24 cellular contexts compared by ENCODE assay signal in the genomic region with DNA sequence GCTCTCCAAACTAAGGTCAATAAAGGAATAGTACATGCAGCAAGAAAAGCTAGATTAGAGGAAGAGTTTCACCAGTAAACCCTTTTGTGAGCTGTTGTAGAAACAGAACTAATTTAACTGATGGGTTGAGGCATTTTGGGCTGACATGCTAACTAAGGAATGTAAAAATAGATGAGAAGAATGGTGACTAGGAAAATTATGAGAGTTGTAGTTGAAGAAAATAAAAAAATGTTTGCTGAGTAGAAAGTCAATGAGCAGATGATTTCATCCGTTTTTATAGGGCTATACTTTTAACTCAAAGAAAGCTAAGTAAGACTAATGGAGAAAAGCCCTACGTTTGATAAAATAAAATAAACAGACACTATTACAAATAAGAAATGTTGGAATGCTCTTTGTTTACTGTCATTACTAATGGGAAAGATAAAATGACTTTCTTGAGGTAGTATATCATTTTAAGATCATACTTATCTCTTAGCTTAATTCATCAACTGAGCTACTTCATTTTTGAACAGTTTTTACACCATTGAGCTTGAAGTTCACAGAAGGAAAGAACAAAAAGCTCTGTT.
"Had no signal": no experiment of that assay in that cellular context is flagged by ENCODE, and none has a peak within 500 bp of the region (broad histone marks: within the 10 kb centered on the region; RNA-seq: fewer than 3 reads in every experiment).

No MANE protein-coding gene starts in this region.

- H3K27ac Mint-ChIP-seq: activated CD4-positive, alpha-beta memory T cell treated with anti-CD3 and anti-CD28 coated beads for 36 hours; activated CD4-positive, alpha-beta T cell treated with anti-CD3 and anti-CD28 coated beads for 36 hours; activated naive CD8-positive, alpha-beta T cell treated with anti-CD3 and anti-CD28 coated beads for 36 hours; activated T-helper 17 cell treated with anti-CD3 and anti-CD28 coated beads, Interleukin-2, amount 50 U/mL, for 72 hours; endodermal cell; naive thymus-derived CD4-positive, alpha-beta T cell; stimulated activated effector memory CD8-positive, alpha-beta T cell treated with anti-CD3 and anti-CD28 coated beads, Interleukin-12 subunit alpha, Interleukin-12 subunit beta, amount 100 ng/mL, for 72 hours; T-helper 2 cell treated with Interferon-gamma antibody and Interleukin-4, amounts not matched to agents 5 μg/mL and 100 μg/mL, for 36 hours; WTC11 had no signal

- H3K27me3 ChIP-seq: colonic mucosa, pancreas, right lobe of liver, upper lobe of right lung had no signal

- DNase-seq: activated CD4-positive, alpha-beta memory T cell treated with anti-CD3 and anti-CD28 coated beads for 36 hours; activated CD4-positive, alpha-beta T cell treated with anti-CD3 and anti-CD28 coated beads for 36 hours; activated naive CD4-positive, alpha-beta T cell; activated naive CD8-positive, alpha-beta T cell treated with anti-CD3 and anti-CD28 coated beads for 36 hours; activated T-cell treated with anti-CD3 and anti-CD28 coated beads for 4 hours; anterior cingulate cortex; colonic mucosa; endodermal cell; left ventricle myocardium inferior; mammary epithelial cell; mucosa of descending colon; naive thymus-derived CD4-positive, alpha-beta T cell; pancreas; right lobe of liver; small intestine; stimulated activated CD4-positive, alpha-beta T cell treated with anti-CD3 and anti-CD28 coated beads, Interleukin-4, amount 100 ng/mL, for 1 hour; upper lobe of right lung had no signal

- H3K4me1 Mint-ChIP-seq: activated CD4-positive, alpha-beta T cell treated with anti-CD3 and anti-CD28 coated beads for 36 hours; activated T-helper 17 cell treated with anti-CD3 and anti-CD28 coated beads, Interleukin-2, amount 50 U/mL, for 72 hours; central memory CD8-positive, alpha-beta T cell; naive thymus-derived CD4-positive, alpha-beta T cell; stimulated activated effector memory CD8-positive, alpha-beta T cell treated with anti-CD3 and anti-CD28 coated beads, Interleukin-12 subunit alpha, Interleukin-12 subunit beta, amount 100 ng/mL, for 72 hours had no signal

- H3K9me3 ChIP-seq: colonic mucosa, left ventricle myocardium inferior, mucosa of descending colon, pancreas, right lobe of liver, thoracic aorta, upper lobe of right lung had no signal

- H3K4me3 ChIP-seq: colonic mucosa, left ventricle myocardium inferior, mucosa of descending colon, pancreas, right lobe of liver, thoracic aorta, upper lobe of right lung had no signal

- H3K36me3 Mint-ChIP-seq: activated CD4-positive, alpha-beta memory T cell treated with anti-CD3 and anti-CD28 coated beads for 36 hours; activated naive CD8-positive, alpha-beta T cell treated with anti-CD3 and anti-CD28 coated beads for 36 hours; naive thymus-derived CD4-positive, alpha-beta T cell; stimulated activated effector memory CD8-positive, alpha-beta T cell treated with anti-CD3 and anti-CD28 coated beads, Interleukin-12 subunit alpha, Interleukin-12 subunit beta, amount 100 ng/mL, for 72 hours; WTC11 had no signal

- H3K4me3 Mint-ChIP-seq: activated CD4-positive, alpha-beta memory T cell treated with anti-CD3 and anti-CD28 coated beads for 36 hours; activated CD4-positive, alpha-beta T cell treated with anti-CD3 and anti-CD28 coated beads for 36 hours; activated naive CD8-positive, alpha-beta T cell treated with anti-CD3 and anti-CD28 coated beads for 36 hours; activated T-helper 17 cell treated with anti-CD3 and anti-CD28 coated beads, Interleukin-2, amount 50 U/mL, for 72 hours; central memory CD8-positive, alpha-beta T cell; endodermal cell; naive thymus-derived CD4-positive, alpha-beta T cell; stimulated activated effector memory CD8-positive, alpha-beta T cell treated with anti-CD3 and anti-CD28 coated beads, Interleukin-12 subunit alpha, Interleukin-12 subunit beta, amount 100 ng/mL, for 72 hours; T-helper 2 cell treated with Interferon-gamma antibody and Interleukin-4, amounts not matched to agents 5 μg/mL and 100 μg/mL, for 36 hours; WTC11 had no signal

- H3K27ac ChIP-seq: colonic mucosa, left ventricle myocardium inferior, pancreas, right lobe of liver, thoracic aorta, upper lobe of right lung had no signal

- H3K4me1 ChIP-seq: colonic mucosa, pancreas, upper lobe of right lung had no signal

- FAIRE-seq: frontal cortex, pancreas, small intestine had no signal

- H3K36me3 ChIP-seq: colonic mucosa, left ventricle myocardium inferior, pancreas, right lobe of liver, thoracic aorta, upper lobe of right lung had no signal

- ATAC-seq: activated CD4-positive, alpha-beta T cell treated with anti-CD3 and anti-CD28 coated beads for 36 hours; activated T-helper 17 cell treated with anti-CD3 and anti-CD28 coated beads, Interleukin-2, amount 50 U/mL, for 72 hours; mucosa of descending colon; naive thymus-derived CD4-positive, alpha-beta T cell; pancreas; right lobe of liver; stimulated activated effector memory CD8-positive, alpha-beta T cell treated with anti-CD3 and anti-CD28 coated beads, Interleukin-12 subunit alpha, Interleukin-12 subunit beta, amount 100 ng/mL, for 72 hours; upper lobe of right lung; WTC11 had no signal

- H3K9me3 Mint-ChIP-seq: activated CD4-positive, alpha-beta memory T cell treated with anti-CD3 and anti-CD28 coated beads for 36 hours; activated naive CD8-positive, alpha-beta T cell treated with anti-CD3 and anti-CD28 coated beads for 36 hours; activated T-helper 17 cell treated with anti-CD3 and anti-CD28 coated beads, Interleukin-2, amount 50 U/mL, for 72 hours; central memory CD8-positive, alpha-beta T cell; endodermal cell; naive thymus-derived CD4-positive, alpha-beta T cell; stimulated activated effector memory CD8-positive, alpha-beta T cell treated with anti-CD3 and anti-CD28 coated beads, Interleukin-12 subunit alpha, Interleukin-12 subunit beta, amount 100 ng/mL, for 72 hours; T-helper 2 cell treated with Interferon-gamma antibody and Interleukin-4, amounts not matched to agents 5 μg/mL and 100 μg/mL, for 36 hours; WTC11 had no signal
